32 cellular contexts compared by ENCODE assay signal in genomic region chr6:162493917-162494316, GRCh38.
"Had no signal": no experiment of that assay in that cellular context is flagged by ENCODE, and none has a peak within 500 bp of the region (broad histone marks: within the 10 kb centered on the region; RNA-seq: fewer than 3 reads in every experiment).

No MANE protein-coding gene starts in this region.

- H3K36me3 ChIP-seq: SJCRH30 had no signal

- H3K4me3 ChIP-seq: SJCRH30, SK-N-MC had no signal

- FAIRE-seq: bronchial epithelial cell, TTC549 had no signal

- ATAC-seq: activated CD8-positive, alpha-beta memory T cell treated with anti-CD3 and anti-CD28 coated beads, Interleukin-2, amount 10 ng/mL, durations not matched to agents 7 days and 5 days; activated naive CD8-positive, alpha-beta T cell treated with anti-CD3 and anti-CD28 coated beads, Interleukin-2, amount 50 U/mL, for 24 hours; Panc1 had no signal

- DNase-seq: activated B cell treated with CpG ODN at 0.5 μM for 24 hours; activated CD4-positive, alpha-beta memory T cell treated with anti-CD3 and anti-CD28 coated beads, Interleukin-2, amount 10 ng/mL, durations not matched to agents 7 days and 5 days; activated CD4-positive, alpha-beta T cell treated with anti-CD3 and anti-CD28 coated beads for 1 hour; activated CD4-positive, alpha-beta T cell treated with anti-CD3 and anti-CD28 coated beads for 48 hours; activated CD8-positive, alpha-beta memory T cell treated with anti-CD3 and anti-CD28 coated beads for 24 hours; activated CD8-positive, alpha-beta memory T cell treated with anti-CD3 and anti-CD28 coated beads, Interleukin-2, amount 10 ng/mL, durations not matched to agents 7 days and 5 days; activated CD8-positive, alpha-beta memory T cell treated with anti-CD3 and anti-CD28 coated beads, Interleukin-2, amount 50 U/mL, for 48 hours; activated effector memory CD4-positive, alpha-beta T cell treated with Interleukin-2 at 50 U/mL for 16 hours; activated naive CD4-positive, alpha-beta T cell treated with anti-CD3 and anti-CD28 coated beads, Interleukin-2, amount 10 ng/mL, durations not matched to agents 7 days and 5 days; activated naive CD8-positive, alpha-beta T cell treated with anti-CD3 and anti-CD28 coated beads, Interleukin-2, amount 50 U/mL, for 24 hours; activated T-cell treated with anti-CD3 and anti-CD28 coated beads, Interleukin-2, amount 50 U/mL, for 48 hours; anterior cingulate cortex; caudate nucleus; cerebellar nuclear complex; Karpas-422; NCI-H1105; NCI-H1417 treated with DMSO at 0.1 percent for 48 hours; NCI-H187 treated with DMSO at 0.1 percent for 48 hours; NCI-H2081; NCI-H2171 treated with DMSO at 0.1 percent for 48 hours; NCI-H2227 treated with DMSO at 0.1 percent for 48 hours; NCI-H446; NCI-H510A treated with DMSO at 0.1 percent for 48 hours; NCI-H526 treated with DMSO at 0.1 percent for 48 hours; NCI-H774; SHP77; SJCRH30; T1000 had no signal

- H3K27ac ChIP-seq: SJCRH30, SK-N-MC had no signal

- H3K4me1 ChIP-seq: SJCRH30 had no signal

- H3K9me3 ChIP-seq: SJCRH30 had no signal
